ENCODE assay signal across 2 cellular contexts in the genomic region with DNA sequence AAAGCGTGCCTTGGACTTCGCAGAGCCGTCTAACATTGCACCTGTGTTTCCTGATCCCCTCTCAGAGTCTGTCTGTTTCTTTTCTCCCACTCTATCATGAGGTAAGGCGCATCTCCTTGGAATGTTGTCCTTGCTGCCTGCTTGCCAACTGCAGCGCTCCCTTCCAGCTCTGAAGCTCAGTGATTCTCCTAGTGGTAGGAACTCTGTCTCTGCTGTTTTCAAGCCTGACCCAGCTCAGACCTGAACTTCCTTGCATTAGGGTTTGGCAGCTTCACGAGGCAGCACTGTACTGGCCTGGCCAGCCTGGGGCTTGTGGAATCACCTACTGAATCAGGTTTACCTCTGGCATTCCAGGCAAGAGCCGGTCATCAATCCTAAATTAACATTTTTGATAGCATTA.
A peak's percentile ranks its signal among the peaks of the same experiment; 100 is the strongest.
TF ChIP-seq lines count a peak whose summit lies in the region.

No MANE protein-coding gene starts in this region.

TF ChIP-seq in GM23338, 12 proteins besides CTCF, POLR2A, EP300 and RAD21 (continued from another document):
- peak; percentile 62; the same call in 1 of the 2 replicates for TF ChIP-seq ZNF462 (CRISPR knock-in tag; IDR thresholded peaks at IDR 0.05)

TF ChIP-seq in SK-N-SH, 30 proteins besides CTCF, POLR2A, EP300 and RAD21 (continued from another document):
- TF ChIP-seq NRF1 (IDR thresholded peaks at IDR 0.05; ENCODE audit: low read depth, low read length): no peak
